1 cellular context compared by ENCODE assay signal in the genomic region with DNA sequence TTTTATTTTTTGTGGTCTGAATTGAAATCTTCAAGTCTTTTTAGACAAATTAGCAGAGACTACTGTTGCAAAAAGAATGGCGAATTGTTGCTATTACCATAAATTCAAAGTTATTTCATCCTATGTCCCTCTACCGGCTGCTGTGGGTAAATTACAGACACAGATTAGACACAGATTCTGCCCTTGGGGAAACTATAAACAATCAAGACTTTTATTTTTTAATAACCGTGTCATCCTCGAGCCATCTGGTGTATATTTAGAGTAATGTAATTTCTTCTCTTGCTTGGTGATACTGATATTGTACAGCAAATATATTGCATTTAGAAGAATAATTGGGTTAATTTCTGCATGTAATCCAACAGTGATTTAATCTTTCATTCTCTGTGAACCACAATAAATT.
TF ChIP-seq lines count a peak whose summit lies in the region.

No MANE protein-coding gene starts in this region.

TF ChIP-seq in IMR-90, 13 proteins besides CTCF, POLR2A, EP300 and RAD21:
- TF ChIP-seq FOS (IDR thresholded peaks at IDR 0.05; ENCODE audit: low read depth, low read length) (no peak), SMC3 (IDR thresholded peaks at IDR 0.05; ENCODE audit: low read depth, low read length) (no peak), CHD1 (IDR thresholded peaks at IDR 0.05; ENCODE audit: low read depth, low read length) (no peak), MAFK (IDR thresholded peaks at IDR 0.05; ENCODE audit: low read depth, low read length) (no peak), RCOR1 (IDR thresholded peaks at IDR 0.05; ENCODE audit: insufficient replicate concordance, low read length) (no peak), MAZ (IDR thresholded peaks at IDR 0.05; ENCODE audit: borderline replicate concordance, low read depth, low read length) (no peak)
- TF ChIP-seq, protein P1, sequence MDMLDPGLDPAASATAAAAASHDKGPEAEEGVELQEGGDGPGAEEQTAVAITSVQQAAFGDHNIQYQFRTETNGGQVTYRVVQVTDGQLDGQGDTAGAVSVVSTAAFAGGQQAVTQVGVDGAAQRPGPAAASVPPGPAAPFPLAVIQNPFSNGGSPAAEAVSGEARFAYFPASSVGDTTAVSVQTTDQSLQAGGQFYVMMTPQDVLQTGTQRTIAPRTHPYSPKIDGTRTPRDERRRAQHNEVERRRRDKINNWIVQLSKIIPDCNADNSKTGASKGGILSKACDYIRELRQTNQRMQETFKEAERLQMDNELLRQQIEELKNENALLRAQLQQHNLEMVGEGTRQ (IDR thresholded peaks at IDR 0.05; ENCODE audit: low read depth, low read length) = no peak
- TF ChIP-seq, protein P2, sequence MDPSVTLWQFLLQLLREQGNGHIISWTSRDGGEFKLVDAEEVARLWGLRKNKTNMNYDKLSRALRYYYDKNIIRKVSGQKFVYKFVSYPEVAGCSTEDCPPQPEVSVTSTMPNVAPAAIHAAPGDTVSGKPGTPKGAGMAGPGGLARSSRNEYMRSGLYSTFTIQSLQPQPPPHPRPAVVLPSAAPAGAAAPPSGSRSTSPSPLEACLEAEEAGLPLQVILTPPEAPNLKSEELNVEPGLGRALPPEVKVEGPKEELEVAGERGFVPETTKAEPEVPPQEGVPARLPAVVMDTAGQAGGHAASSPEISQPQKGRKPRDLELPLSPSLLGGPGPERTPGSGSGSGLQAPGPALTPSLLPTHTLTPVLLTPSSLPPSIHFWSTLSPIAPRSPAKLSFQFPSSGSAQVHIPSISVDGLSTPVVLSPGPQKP (IDR thresholded peaks at IDR 0.05; ENCODE audit: borderline replicate concordance, low read depth, low read length) = no peak
TF ChIP-seq in IMR-90: peak in this region for 0.
